ENCODE assay signal across 8 cellular contexts in genomic region chr12:65602579-65603295, GRCh38.
DNase-seq lines count a peak whose midpoint lies in the region; ATAC-seq lines count a peak whose summit lies in the region.

No MANE protein-coding gene starts in this region.

- peak; percentile 33 for DNase-seq in NK-92 treated with Interleukin-12 subunit alpha and Interleukin-12 subunit beta, amount 100 ng/mL, for 24 hours (lab: John Stamatoyannopoulos, UW)
- DNase-seq in NK-92 (lab: John Stamatoyannopoulos, UW; ENCODE audit: unreplicated experiment) (no peak), RPMI7951 (ENCODE audit: low read depth) (peak; percentile 91), caudate nucleus (lab: John Stamatoyannopoulos, UW) (peak in 55 of 61 donors; percentile 1 to 81 (median 27)), islet precursor cell (peak; percentile 92), T-helper 9 cell (no peak)
- peak; percentile 67 for DNase-seq in stimulated activated CD4-positive, alpha-beta T cell treated with anti-CD3 and anti-CD28 coated beads, Interleukin-15, amount 100 ng/mL, for 24 hours

- peak; percentile 56 for ATAC-seq in HG03460 (IDR thresholded peaks at IDR 0.05; ENCODE audit: unreplicated experiment)

- H3K27ac ChIP-seq in caudate nucleus (ENCODE audit: low read depth, low read length), result no peak overlapping the region

Comparison
In these comparisons a context has a peak if more than half of its experiments do, and no peak if none do; other contexts are left out.
1. DNase-seq: peak in NK-92 treated with Interleukin-12 subunit alpha and Interleukin-12 subunit beta, amount 100 ng/mL, for 24 hours (single experiment), RPMI7951 (single experiment), caudate nucleus (55 of 61), islet precursor cell (single experiment) and stimulated activated CD4-positive, alpha-beta T cell treated with anti-CD3 and anti-CD28 coated beads, Interleukin-15, amount 100 ng/mL, for 24 hours (single experiment); none in NK-92 (single experiment) and T-helper 9 cell (single experiment).